8 cellular contexts compared by ENCODE assay signal in the genomic region with DNA sequence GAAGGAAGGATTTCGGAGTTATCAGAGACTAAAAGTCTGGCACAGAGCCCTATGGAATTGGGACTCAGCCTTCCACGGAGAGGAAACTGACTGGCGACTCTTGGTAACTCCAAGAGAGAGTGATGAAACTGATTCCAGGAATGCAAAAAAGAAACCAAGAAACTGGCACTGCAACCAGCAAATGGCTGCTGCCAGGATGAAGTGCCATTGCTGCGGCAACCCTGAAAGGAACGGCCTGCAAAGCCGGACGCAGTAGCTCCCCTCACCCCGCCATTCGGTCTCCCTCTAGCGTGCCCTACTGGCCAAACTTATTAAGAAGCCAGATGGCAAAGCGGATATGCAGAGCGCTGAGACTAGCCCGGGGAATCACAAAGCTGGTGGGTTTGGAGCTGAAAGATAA.
DNase-seq lines count a peak whose midpoint lies in the region; ATAC-seq and TF ChIP-seq lines count a peak whose summit lies in the region.

No MANE protein-coding gene starts in this region.

- peaks cover 2% of the 10 kb centered on the region for H3K4me1 Mint-ChIP-seq in memory B cell

- H3K9me3 ChIP-seq in Peyer's patch: no peaks in the 10 kb centered on the region

- no peak for TF ChIP-seq POLR2A in Peyer's patch (IDR thresholded peaks at IDR 0.05)

- no peaks in the 10 kb centered on the region for H3K36me3 Mint-ChIP-seq in memory B cell

- H3K36me3 ChIP-seq in Peyer's patch: no peaks in the 10 kb centered on the region

- H3K4me3 ChIP-seq in Peyer's patch: peak overlapping the region in 2 of 4 donors; percentile 2 to 18

- no peak overlapping the region for H3K4me3 Mint-ChIP-seq in memory B cell

- no peaks in the 10 kb centered on the region for H3K27me3 Mint-ChIP-seq in memory B cell

- ATAC-seq in GM18858 (IDR thresholded peaks at IDR 0.05; ENCODE audit: unreplicated experiment) (peak; percentile 53), HG03045 (IDR thresholded peaks at IDR 0.05; ENCODE audit: unreplicated experiment) (peak; percentile 79), memory B cell (ENCODE audit: low read depth) (peak; percentile 53)

- H3K27ac ChIP-seq in Peyer's patch: no peak overlapping the region

- no peaks in the 10 kb centered on the region for H3K27me3 ChIP-seq in Peyer's patch

- no peaks in the 10 kb centered on the region for H3K4me1 ChIP-seq in Peyer's patch

- H3K9me3 Mint-ChIP-seq in memory B cell: peaks cover 2% of the 10 kb centered on the region

- DNase-seq in AG09319 (ENCODE audit: extremely low read depth, low read depth) (no peak), Peyer's patch (peak; percentile 30 to 54 (median 43)), epidermal melanocyte (ENCODE audit: insufficient read length, low spot score) (peak; percentile 36), memory B cell (ENCODE audit: low spot score in 2 of 2) (peak in 1 of 2 donors; percentile 22), ureter (ENCODE audit: low spot score) (peak; percentile 58), NCI-H2029 (lab: John Stamatoyannopoulos, UW) (no peak)

- H3K27ac Mint-ChIP-seq in memory B cell: no peak overlapping the region

- TF ChIP-seq CTCF in AG09319 (IDR thresholded peaks at IDR 0.05; ENCODE audit: low read depth, low read length) (peak; percentile 35), Peyer's patch (IDR thresholded peaks at IDR 0.05) (peak in 1 of 6 experiments; percentile 8)

Comparison
In these comparisons a context has a peak if more than half of its experiments do, and no peak if none do; other contexts are left out.
1. DNase-seq: peak in Peyer's patch (3 of 3), epidermal melanocyte (single experiment) and ureter (single experiment); none in AG09319 (single experiment) and NCI-H2029 (single experiment).
2. Peak in every context shown above with its lines, with median percentiles within 50 percentile points of each other: ATAC-seq.